ENCODE assay signal across 35 cellular contexts in genomic region chr19:14768001-14768400, GRCh38.
"Had no signal": no experiment of that assay in that cellular context is flagged by ENCODE, and none has a peak within 500 bp of the region (broad histone marks: within the 10 kb centered on the region; RNA-seq: fewer than 3 reads in every experiment).

No MANE protein-coding gene starts in this region.

- H3K36me3 ChIP-seq: adrenal gland, breast epithelium, MG63 had no signal

- DNase-seq: activated B cell treated with CpG ODN at 0.5 μM for 24 hours; activated CD4-positive, alpha-beta memory T cell treated with anti-CD3 and anti-CD28 coated beads for 36 hours; activated CD4-positive, alpha-beta T cell treated with anti-CD3 and anti-CD28 coated beads for 4 hours; activated CD4-positive, alpha-beta T cell treated with anti-CD3 and anti-CD28 coated beads, Interleukin-2, amount 50 U/mL, for 1 hour; activated CD4-positive, CD25-positive, alpha-beta regulatory T cell treated with anti-CD3 and anti-CD28 coated beads, Interleukin-2, amount 50 U/mL, for 72 hours; activated effector memory CD4-positive, alpha-beta T cell treated with anti-CD3 and anti-CD28 coated beads, Interleukin-2, amount 50 U/mL, for 16 hours; activated naive CD4-positive, alpha-beta T cell treated with Interleukin-2 at 50 U/mL for 16 hours; activated T-cell treated with anti-CD3 and anti-CD28 coated beads, Interleukin-2, amount 50 U/mL, for 1 hour; activated T-cell treated with anti-CD3 and anti-CD28 coated beads, Interleukin-2, amount 50 U/mL, for 72 hours; body of pancreas; Kasumi-1; KG1; MG63; NCI-H1048; NCI-H1105 treated with DMSO at 0.1 percent for 48 hours; NCI-H1436 treated with DMSO at 0.1 percent for 48 hours; NCI-H1694 treated with DMSO at 0.1 percent for 48 hours; NCI-H2029; NCI-H510A; NCI-H526; NCI-H748 treated with DMSO at 0.1 percent for 48 hours; NK-92 treated with Interleukin-12 subunit alpha and Interleukin-12 subunit beta, amount 100 ng/mL, for 24 hours; PC-9; Right ventricle myocardium superior; SW 1271; T-helper 1 cell; T-helper 2 cell; T-helper 9 cell had no signal

- H3K4me3 ChIP-seq: adrenal gland, body of pancreas, breast epithelium, MG63, PC-9 had no signal

- ATAC-seq: activated CD8-positive, alpha-beta memory T cell treated with anti-CD3 and anti-CD28 coated beads, Interleukin-2, amount 10 ng/mL, durations not matched to agents 7 days and 5 days; activated naive CD4-positive, alpha-beta T cell treated with anti-CD3 and anti-CD28 coated beads, Interleukin-2, amount 50 U/mL, for 72 hours; activated T-cell treated with anti-CD3 and anti-CD28 coated beads, Interleukin-2, amount 50 U/mL, for 72 hours; activated T-helper 17 cell treated with anti-CD3 and anti-CD28 coated beads, Interleukin-2, amount 50 U/mL, for 72 hours; body of pancreas had no signal

- H3K27ac ChIP-seq: adrenal gland, body of pancreas, breast epithelium, PC-9, RWPE1, VCaP had no signal

- H3K9me3 ChIP-seq: adrenal gland, body of pancreas, MG63 had no signal

- H3K4me2 ChIP-seq: PC-9 had no signal

- H2AFZ ChIP-seq: PC-9 had no signal

- H3K27me3 ChIP-seq: adrenal gland, body of pancreas, breast epithelium had no signal

- H3K4me1 ChIP-seq: adrenal gland, body of pancreas, breast epithelium had no signal
